22 cellular contexts compared by ENCODE assay signal in genomic region chr20:22863881-22864280, GRCh38.
"Had no signal": no experiment of that assay in that cellular context is flagged by ENCODE, and none has a peak within 500 bp of the region (broad histone marks: within the 10 kb centered on the region; RNA-seq: fewer than 3 reads in every experiment).

No MANE protein-coding gene starts in this region.

- H3K27me3 ChIP-seq: MG63 had no signal

- H3K36me3 ChIP-seq: MG63, SJSA1 had no signal

- H3K4me3 ChIP-seq: MG63, SJSA1, SK-N-MC had no signal

- H3K4me1 ChIP-seq: SJSA1 had no signal

- DNase-seq: IMR-90, Karpas-422, KG1, MG63, NCI-H1092, NCI-H1105 treated with DMSO at 0.1 percent for 48 hours, NCI-H1417 treated with DMSO at 0.1 percent for 48 hours, NCI-H187, NCI-H2029, NCI-H2081 treated with DMSO at 0.1 percent for 48 hours, NCI-H2171, NCI-H226, NCI-H446, NCI-H510A, NCI-H524 treated with DMSO at 0.1 percent for 48 hours, NCI-H69, NCI-H774, PC-3, SHP77 treated with DMSO at 0.1 percent for 48 hours had no signal

- H3K9me3 ChIP-seq: MG63, SJSA1 had no signal

- H3K27ac ChIP-seq: RWPE1, SJSA1, SK-N-MC had no signal
